Comparison of ENCODE assay signal across 1 cellular context in the genomic region with DNA sequence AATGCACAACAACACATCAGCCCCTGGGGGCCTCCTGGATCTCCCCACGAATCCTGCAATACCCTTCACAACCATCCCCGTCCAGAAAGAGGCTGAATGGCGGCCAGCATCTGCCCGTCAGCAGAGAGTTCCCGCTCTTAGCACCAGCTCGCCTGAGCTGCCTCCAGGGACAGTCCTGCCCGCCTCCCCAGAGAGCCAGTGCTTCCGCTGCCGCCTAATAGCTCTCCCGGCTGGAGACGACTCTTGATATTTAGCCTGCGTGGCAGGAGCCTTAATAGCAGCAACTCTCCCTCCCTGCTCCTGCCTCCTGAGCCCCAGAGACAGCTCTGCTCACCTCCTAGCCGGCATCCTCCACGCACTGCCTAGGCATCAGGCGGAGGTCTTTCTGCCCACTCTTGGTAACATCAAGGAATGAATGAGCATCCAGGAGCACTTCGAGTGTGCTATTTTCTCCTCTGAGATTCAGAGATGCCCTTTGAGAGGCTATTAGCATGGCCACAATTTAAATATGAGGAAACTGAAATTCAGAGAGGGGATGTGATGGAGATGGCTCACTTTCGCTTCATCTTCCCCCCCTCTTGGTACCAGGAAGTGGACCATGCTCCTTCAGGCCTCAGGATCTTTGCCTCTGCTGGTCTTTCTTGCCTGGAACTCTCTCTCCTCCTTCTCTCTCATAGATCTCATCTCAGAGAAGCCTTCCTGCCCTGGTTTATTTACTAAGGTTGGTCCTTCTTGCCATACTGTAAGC.
TF ChIP-seq lines count a peak whose summit lies in the region.

No MANE protein-coding gene starts in this region.

TF ChIP-seq in GM23338, 12 proteins besides CTCF, POLR2A, EP300 and RAD21 (continued from another document):
- TF ChIP-seq, protein P1, sequence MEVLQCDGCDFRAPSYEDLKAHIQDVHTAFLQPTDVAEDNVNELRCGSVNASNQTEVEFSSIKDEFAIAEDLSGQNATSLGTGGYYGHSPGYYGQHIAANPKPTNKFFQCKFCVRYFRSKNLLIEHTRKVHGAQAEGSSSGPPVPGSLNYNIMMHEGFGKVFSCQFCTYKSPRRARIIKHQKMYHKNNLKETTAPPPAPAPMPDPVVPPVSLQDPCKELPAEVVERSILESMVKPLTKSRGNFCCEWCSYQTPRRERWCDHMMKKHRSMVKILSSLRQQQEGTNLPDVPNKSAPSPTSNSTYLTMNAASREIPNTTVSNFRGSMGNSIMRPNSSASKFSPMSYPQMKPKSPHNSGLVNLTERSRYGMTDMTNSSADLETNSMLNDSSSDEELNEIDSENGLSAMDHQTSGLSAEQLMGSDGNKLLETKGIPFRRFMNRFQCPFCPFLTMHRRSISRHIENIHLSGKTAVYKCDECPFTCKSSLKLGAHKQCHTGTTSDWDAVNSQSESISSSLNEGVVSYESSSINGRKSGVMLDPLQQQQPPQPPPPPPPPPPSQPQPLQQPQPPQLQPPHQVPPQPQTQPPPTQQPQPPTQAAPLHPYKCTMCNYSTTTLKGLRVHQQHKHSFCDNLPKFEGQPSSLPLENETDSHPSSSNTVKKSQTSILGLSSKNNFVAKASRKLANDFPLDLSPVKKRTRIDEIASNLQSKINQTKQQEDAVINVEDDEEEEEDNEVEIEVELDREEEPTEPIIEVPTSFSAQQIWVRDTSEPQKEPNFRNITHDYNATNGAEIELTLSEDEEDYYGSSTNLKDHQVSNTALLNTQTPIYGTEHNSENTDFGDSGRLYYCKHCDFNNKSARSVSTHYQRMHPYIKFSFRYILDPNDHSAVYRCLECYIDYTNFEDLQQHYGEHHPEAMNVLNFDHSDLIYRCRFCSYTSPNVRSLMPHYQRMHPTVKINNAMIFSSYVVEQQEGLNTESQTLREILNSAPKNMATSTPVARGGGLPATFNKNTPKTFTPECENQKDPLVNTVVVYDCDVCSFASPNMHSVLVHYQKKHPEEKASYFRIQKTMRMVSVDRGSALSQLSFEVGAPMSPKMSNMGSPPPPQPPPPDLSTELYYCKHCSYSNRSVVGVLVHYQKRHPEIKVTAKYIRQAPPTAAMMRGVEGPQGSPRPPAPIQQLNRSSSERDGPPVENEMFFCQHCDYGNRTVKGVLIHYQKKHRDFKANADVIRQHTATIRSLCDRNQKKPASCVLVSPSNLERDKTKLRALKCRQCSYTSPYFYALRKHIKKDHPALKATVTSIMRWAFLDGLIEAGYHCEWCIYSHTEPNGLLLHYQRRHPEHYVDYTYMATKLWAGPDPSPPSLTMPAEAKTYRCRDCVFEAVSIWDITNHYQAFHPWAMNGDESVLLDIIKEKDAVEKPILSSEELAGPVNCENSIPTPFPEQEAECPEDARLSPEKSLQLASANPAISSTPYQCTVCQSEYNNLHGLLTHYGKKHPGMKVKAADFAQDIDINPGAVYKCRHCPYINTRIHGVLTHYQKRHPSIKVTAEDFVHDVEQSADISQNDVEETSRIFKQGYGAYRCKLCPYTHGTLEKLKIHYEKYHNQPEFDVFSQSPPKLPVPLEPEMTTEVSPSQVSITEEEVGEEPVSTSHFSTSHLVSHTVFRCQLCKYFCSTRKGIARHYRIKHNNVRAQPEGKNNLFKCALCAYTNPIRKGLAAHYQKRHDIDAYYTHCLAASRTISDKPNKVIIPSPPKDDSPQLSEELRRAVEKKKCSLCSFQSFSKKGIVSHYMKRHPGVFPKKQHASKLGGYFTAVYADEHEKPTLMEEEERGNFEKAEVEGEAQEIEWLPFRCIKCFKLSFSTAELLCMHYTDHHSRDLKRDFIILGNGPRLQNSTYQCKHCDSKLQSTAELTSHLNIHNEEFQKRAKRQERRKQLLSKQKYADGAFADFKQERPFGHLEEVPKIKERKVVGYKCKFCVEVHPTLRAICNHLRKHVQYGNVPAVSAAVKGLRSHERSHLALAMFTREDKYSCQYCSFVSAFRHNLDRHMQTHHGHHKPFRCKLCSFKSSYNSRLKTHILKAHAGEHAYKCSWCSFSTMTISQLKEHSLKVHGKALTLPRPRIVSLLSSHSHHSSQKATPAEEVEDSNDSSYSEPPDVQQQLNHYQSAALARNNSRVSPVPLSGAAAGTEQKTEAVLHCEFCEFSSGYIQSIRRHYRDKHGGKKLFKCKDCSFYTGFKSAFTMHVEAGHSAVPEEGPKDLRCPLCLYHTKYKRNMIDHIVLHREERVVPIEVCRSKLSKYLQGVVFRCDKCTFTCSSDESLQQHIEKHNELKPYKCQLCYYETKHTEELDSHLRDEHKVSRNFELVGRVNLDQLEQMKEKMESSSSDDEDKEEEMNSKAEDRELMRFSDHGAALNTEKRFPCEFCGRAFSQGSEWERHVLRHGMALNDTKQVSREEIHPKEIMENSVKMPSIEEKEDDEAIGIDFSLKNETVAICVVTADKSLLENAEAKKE (CRISPR knock-in tag; IDR thresholded peaks at IDR 0.05): no peak
- no peak for TF ChIP-seq ZNF114 (CRISPR knock-in tag; IDR thresholded peaks at IDR 0.05)
- TF ChIP-seq, protein P2, sequence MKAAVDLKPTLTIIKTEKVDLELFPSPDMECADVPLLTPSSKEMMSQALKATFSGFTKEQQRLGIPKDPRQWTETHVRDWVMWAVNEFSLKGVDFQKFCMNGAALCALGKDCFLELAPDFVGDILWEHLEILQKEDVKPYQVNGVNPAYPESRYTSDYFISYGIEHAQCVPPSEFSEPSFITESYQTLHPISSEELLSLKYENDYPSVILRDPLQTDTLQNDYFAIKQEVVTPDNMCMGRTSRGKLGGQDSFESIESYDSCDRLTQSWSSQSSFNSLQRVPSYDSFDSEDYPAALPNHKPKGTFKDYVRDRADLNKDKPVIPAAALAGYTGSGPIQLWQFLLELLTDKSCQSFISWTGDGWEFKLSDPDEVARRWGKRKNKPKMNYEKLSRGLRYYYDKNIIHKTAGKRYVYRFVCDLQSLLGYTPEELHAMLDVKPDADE (IDR thresholded peaks at IDR 0.05): no peak
